Comparison of ENCODE assay signal across 8 cellular contexts in the genomic region with DNA sequence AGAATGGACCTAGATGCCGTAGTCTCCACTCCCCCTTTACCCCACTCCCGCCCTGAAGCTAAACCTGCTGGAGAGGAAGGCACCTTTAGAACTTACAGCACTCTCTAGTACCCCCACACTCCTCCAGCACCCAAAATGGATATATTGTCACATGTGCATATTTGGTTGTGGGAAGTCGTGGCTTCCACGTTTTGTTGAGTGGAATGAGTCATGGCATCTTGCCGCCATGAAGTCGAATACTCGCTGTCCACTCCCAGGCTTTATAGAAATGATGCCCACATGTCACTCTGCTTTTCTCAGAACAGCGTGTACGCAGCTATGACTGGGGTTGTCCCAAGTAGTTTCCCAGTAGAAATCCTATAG. TPM values are rescaled to one million over a fixed set of nuclear protein-coding genes. Genes with fewer than 3 reads are reported as not detected.
A peak's percentile ranks its signal among the peaks of the same experiment; 100 is the strongest.
DNase-seq lines count a peak whose midpoint lies in the region; ATAC-seq lines count a peak whose summit lies in the region.

No MANE protein-coding gene starts in this region.

- H3K4me3 Mint-ChIP-seq in T-cell, result peak overlapping the region; percentile 93 to 97 (median 96)

- H3K27me3 Mint-ChIP-seq in T-cell, result no peaks in the 10 kb centered on the region

- peak overlapping the region; percentile 94 to 97 for H3K27ac Mint-ChIP-seq in T-cell

- peaks cover 41 to 50% (median 44%) of the 10 kb centered on the region in 3 donors for H3K4me1 Mint-ChIP-seq in T-cell

- ATAC-seq in GM19452 (IDR thresholded peaks at IDR 0.05; ENCODE audit: unreplicated experiment), result peak; percentile 18
- ATAC-seq in T-cell (replicated peaks in 1 of 4), result peak; percentile 40 to 46 (median 40)
- peak; percentile 58 for ATAC-seq in left colon

- intact Hi-C loops in left colon (cut with DNase I, micrococcal nuclease), result no loop called here

- peaks cover 0 to 3% (median 0%) of the 10 kb centered on the region in 3 donors for H3K9me3 Mint-ChIP-seq in T-cell

- DNase-seq in COLO829 (ENCODE audit: low spot score) (peak; percentile 82), HK-2 (ENCODE audit: unreplicated experiment) (peak; percentile 51), T-cell (peak in 10 of 34 experiments; percentile 3 to 42 (median 9)), left colon (peak in 1 of 2 donors; percentile 39), HuH-7.5 (ENCODE audit: low spot score) (no peak)
- peak; percentile 45 for DNase-seq in central memory CD4-positive, alpha-beta T cell
- peak in 2 of 3 donors; percentile 1 to 10 for DNase-seq in stimulated activated CD4-positive, alpha-beta T cell treated with anti-CD3 and anti-CD28 coated beads, TNF-alpha, amount 100 ng/mL, for 1 hour (ENCODE audit: low read depth in 3 of 3, low spot score in 1 of 3)

- peaks cover 18% of the 10 kb centered on the region for H3K36me3 Mint-ChIP-seq in T-cell

- CTCF ChIA-PET in T-cell (lab: Charles Lee), result interaction anchor here (0.6 to 1.6 kb wide), 7 partner anchors 11 to 1540 kb away, joined by 3 to 5 read pairs (median 3); no protein-coding TSS in a partner anchor

- POLR2A ChIA-PET in T-cell (lab: Charles Lee), result interaction anchor here (0.6 to 2.4 kb wide), 5 partner anchors 12 to 82 kb away, joined by 3 to 19 read pairs (median 3); partner anchors contain the start of gene OTUD4 (in 1 of the 2)

RNA-seq across cellular contexts. Expression of gene ABCE1, which starts 0.5 kb away (rescaled TPM):
- total RNA-seq in T-cell, result 10 to 100 TPM; 47.7 to 73.8 (median 65.4) TPM
- total RNA-seq in left colon, result 10 to 100 TPM; 24.5 to 35.2 TPM

RNA-seq across cellular contexts. Expression of gene ANAPC10, which starts 0.7 kb away (rescaled TPM):
- 10 to 100 TPM; 13.0 to 21.3 (median 16.3) TPM for total RNA-seq in T-cell
- total RNA-seq in left colon, result 10 to 100 TPM in 1 of 2 donors, 1 to 10 TPM in 1; 9.9 to 11.8 TPM
